In genomic region chr1:232547938-232548484, GRCh38 we compare ENCODE assay signal across 1 cellular context.
TF ChIP-seq lines count a peak whose summit lies in the region.

No MANE protein-coding gene starts in this region.

TF ChIP-seq in HEK293, 187 proteins besides CTCF, POLR2A, EP300 and RAD21 (continued from another document and continues in another):
- TF ChIP-seq ZBTB26 (tag by site-specific recombination; optimal IDR thresholded peaks at IDR 0.05) (no peak), ZSCAN18 (tag by site-specific recombination; IDR thresholded peaks at IDR 0.05) (no peak), OVOL3 (tag by site-specific recombination; IDR thresholded peaks at IDR 0.05) (0 out of 2 replicates have a peak, but pooled peaks have one; percentile 45), ZNF211 (tag by site-specific recombination; IDR thresholded peaks at IDR 0.05; ENCODE audit: low read depth) (no peak), ZNF48 (tag by site-specific recombination; IDR thresholded peaks at IDR 0.05) (no peak), ZNF623 (tag by site-specific recombination; IDR thresholded peaks at IDR 0.05) (no peak), GLI2 (tag by site-specific recombination; IDR thresholded peaks at IDR 0.05; ENCODE audit: borderline replicate concordance, low read depth) (peak; percentile 76; the same call in 1 of the 2 replicates), WT1 (tag by site-specific recombination; IDR thresholded peaks at IDR 0.05) (peak; percentile 91), MYNN (tag by site-specific recombination; IDR thresholded peaks at IDR 0.05; ENCODE audit: borderline replicate concordance) (no peak), ZNF404 (tag by site-specific recombination; IDR thresholded peaks at IDR 0.05) (no peak), ZFP37 (tag by site-specific recombination; IDR thresholded peaks at IDR 0.05) (no peak), ZSCAN4 (tag by site-specific recombination; IDR thresholded peaks at IDR 0.05) (no peak; the same call in 1 of the 2 replicates), ZNF585B (tag by site-specific recombination; IDR thresholded peaks at IDR 0.05) (no peak), BCL11B (tag by site-specific recombination; IDR thresholded peaks at IDR 0.05; ENCODE audit: low read depth) (no peak), ZFHX2 (tag by site-specific recombination; conservative IDR thresholded peaks at IDR 0.05) (no peak), ZNF776 (tag by site-specific recombination; IDR thresholded peaks at IDR 0.05; ENCODE audit: borderline replicate concordance) (no peak), ZNF214 (tag by site-specific recombination; IDR thresholded peaks at IDR 0.05; ENCODE audit: borderline replicate concordance) (no peak), ZBTB44 (tag by site-specific recombination; IDR thresholded peaks at IDR 0.05) (peak; percentile 92), GLIS1 (tag by site-specific recombination; IDR thresholded peaks at IDR 0.05) (peak; percentile 96), ZNF830 (tag by site-specific recombination; IDR thresholded peaks at IDR 0.05; ENCODE audit: low read depth) (no peak), ZNF660 (tag by site-specific recombination; IDR thresholded peaks at IDR 0.05) (peak; percentile 62), ZBTB20 (tag by site-specific recombination; IDR thresholded peaks at IDR 0.05) (peak; percentile 50), PRDM2 (tag by site-specific recombination; IDR thresholded peaks at IDR 0.05; ENCODE audit: borderline replicate concordance) (no peak), ZNF292 (tag by site-specific recombination; IDR thresholded peaks at IDR 0.05; ENCODE audit: borderline replicate concordance, low read depth) (no peak), ZNF555 (tag by site-specific recombination; conservative IDR thresholded peaks at IDR 0.05) (no peak), ZNF692 (tag by site-specific recombination; IDR thresholded peaks at IDR 0.05) (peak; percentile 58; the same call in 1 of the 2 replicates), ZNF248 (tag by site-specific recombination; IDR thresholded peaks at IDR 0.05) (no peak), ZNF514 (tag by site-specific recombination; IDR thresholded peaks at IDR 0.05) (no peak), TSHZ1 (tag by site-specific recombination; IDR thresholded peaks at IDR 0.05; ENCODE audit: borderline replicate concordance) (0 out of 2 replicates have a peak, but pooled peaks have one; percentile 77), ZEB2 (tag by site-specific recombination; IDR thresholded peaks at IDR 0.05) (peak; percentile 96), SCRT1 (tag by site-specific recombination; IDR thresholded peaks at IDR 0.05; ENCODE audit: borderline replicate concordance) (no peak), OSR2 (tag by site-specific recombination; IDR thresholded peaks at IDR 0.05) (peak; percentile 96), ZNF280D (tag by site-specific recombination; IDR thresholded peaks at IDR 0.05) (no peak), KLF7 (tag by site-specific recombination; IDR thresholded peaks at IDR 0.05; ENCODE audit: borderline replicate concordance) (no peak), ZNF626 (tag by site-specific recombination; IDR thresholded peaks at IDR 0.05) (no peak), ZBTB6 (tag by site-specific recombination; IDR thresholded peaks at IDR 0.05) (peak; percentile 88), ZNF175 (tag by site-specific recombination; IDR thresholded peaks at IDR 0.05) (no peak), ZNF354C (tag by site-specific recombination; IDR thresholded peaks at IDR 0.05; ENCODE audit: borderline replicate concordance, low read depth) (no peak), HOXC10 (CRISPR knock-in tag; IDR thresholded peaks at IDR 0.05) (no peak), ZNF561 (tag by site-specific recombination; IDR thresholded peaks at IDR 0.05; ENCODE audit: borderline replicate concordance) (0 out of 2 replicates have a peak, but pooled peaks have one; percentile 34)
